8 cellular contexts compared by ENCODE assay signal in genomic region chr6:11093065-11093590, GRCh38. TPM values are rescaled to one million over a fixed set of nuclear protein-coding genes. Genes with fewer than 3 reads are reported as not detected.
A peak's percentile ranks its signal among the peaks of the same experiment; 100 is the strongest.
DNase-seq lines count a peak whose midpoint lies in the region; ATAC-seq and TF ChIP-seq lines count a peak whose summit lies in the region.

No MANE protein-coding gene starts in this region.

- H4K20me1 ChIP-seq in OCI-LY1 (ENCODE audit: insufficient read depth, low read length) = no peaks in the 10 kb centered on the region

- peak overlapping the region; percentile 20 for H3K4ac ChIP-seq in mesendoderm (ENCODE audit: low read depth, low read length)

- H2BK15ac ChIP-seq in mesendoderm (replicated peaks; ENCODE audit: low read depth) = no peak overlapping the region

- peak overlapping the region; percentile 81 for H3K27ac ChIP-seq in CD8-positive, alpha-beta T cell (ENCODE audit: low read depth, low read length)
- H3K27ac ChIP-seq in OCI-LY1 (ENCODE audit: low read depth, low read length, poor library complexity, severe bottlenecking) (peak overlapping the region; percentile 24), mesendoderm (ENCODE audit: low read depth, low read length) (peak overlapping the region; percentile 60), upper lobe of left lung (peak overlapping the region; percentile 93 to 96 (median 94))

- H3K9me3 ChIP-seq in CD8-positive, alpha-beta T cell (ENCODE audit: low read length) = no peaks in the 10 kb centered on the region
- H3K9me3 ChIP-seq in OCI-LY1 (ENCODE audit: low read length) (no peaks in the 10 kb centered on the region), upper lobe of left lung (no peaks in the 10 kb centered on the region)

- no peaks in the 10 kb centered on the region for H3F3A ChIP-seq in OCI-LY1 (ENCODE audit: insufficient read depth, low read length)

- H3K4me3 ChIP-seq in CD8-positive, alpha-beta T cell (ENCODE audit: low read depth, low read length) = peak overlapping the region; percentile 90
- H3K4me3 ChIP-seq in OCI-LY1 (ENCODE audit: low read depth, low read length, poor library complexity, severe bottlenecking) = peak overlapping the region; percentile 85
- H3K4me3 ChIP-seq in mesendoderm (ENCODE audit: low read length) = peak overlapping the region; percentile 81
- H3K4me3 ChIP-seq in upper lobe of left lung = peak overlapping the region; percentile 41 to 79 (median 70)

- H3K9ac ChIP-seq in OCI-LY1 (ENCODE audit: low read length) (peak overlapping the region; percentile 93), mesendoderm (ENCODE audit: low read length) (peak overlapping the region; percentile 89)

- H2BK5ac ChIP-seq in mesendoderm (ENCODE audit: low read length) = no peak overlapping the region

- peak overlapping the region; percentile 91 for H3K18ac ChIP-seq in mesendoderm (ENCODE audit: low read length)

- H3K27me3 ChIP-seq in CD8-positive, alpha-beta T cell (ENCODE audit: insufficient read depth, low read length) = no peaks in the 10 kb centered on the region
- H3K27me3 ChIP-seq in OCI-LY1 (ENCODE audit: insufficient read depth, low read length) = no peaks in the 10 kb centered on the region
- H3K27me3 ChIP-seq in mesendoderm (ENCODE audit: insufficient read depth, low read length, poor library complexity) = no peaks in the 10 kb centered on the region
- no peaks in the 10 kb centered on the region for H3K27me3 ChIP-seq in upper lobe of left lung

- peaks cover 13% of the 10 kb centered on the region for H3K4me1 ChIP-seq in CD8-positive, alpha-beta T cell (ENCODE audit: insufficient read depth, low read length)
- H3K4me1 ChIP-seq in OCI-LY1 (ENCODE audit: insufficient read depth, low read length, severe bottlenecking) (peaks cover 24% of the 10 kb centered on the region), mesendoderm (ENCODE audit: control insufficient read depth, low read depth, low read length) (no peaks in the 10 kb centered on the region), upper lobe of left lung (peaks cover 14 to 28% (median 17%) of the 10 kb centered on the region in 4 donors)

- peak overlapping the region; percentile 95 for H3K56ac ChIP-seq in mesendoderm (ENCODE audit: low read length)

- no peaks in the 10 kb centered on the region for H3K9me2 ChIP-seq in OCI-LY1 (ENCODE audit: low read depth, low read length)

- H3K36me3 ChIP-seq in CD8-positive, alpha-beta T cell (ENCODE audit: insufficient read depth, low read length) = no peaks in the 10 kb centered on the region
- no peaks in the 10 kb centered on the region; the same call in 1 of the 2 replicates for H3K36me3 ChIP-seq in OCI-LY1 (ENCODE audit: insufficient read depth, low read length)
- no peaks in the 10 kb centered on the region for H3K36me3 ChIP-seq in mesendoderm (ENCODE audit: control insufficient read depth, insufficient read depth, low read length)
- H3K36me3 ChIP-seq in upper lobe of left lung = no peaks in the 10 kb centered on the region

- no peak for TF ChIP-seq EP300 in upper lobe of left lung (IDR thresholded peaks at IDR 0.05)

- no peak overlapping the region for H2BK120ac ChIP-seq in mesendoderm (ENCODE audit: low read depth, low read length)

- no peak overlapping the region for H2AK5ac ChIP-seq in mesendoderm (ENCODE audit: low read length)

- H3K36me3 Mint-ChIP-seq in CD8-positive, alpha-beta T cell = peaks cover 8% of the 10 kb centered on the region

- WGBS in mesendoderm (ENCODE audit: extremely low coverage, insufficient coverage, low lambda C conversion rate) = no CpG with 5 or more reads among the region's 23 CpGs
- WGBS in upper lobe of left lung, 2 donors = 1 to 2% methylated on average over 11 to 23 of the region's 23 CpGs

- DNase-seq in CD8-positive, alpha-beta T cell = peak in 2 of 7 experiments; percentile 1 to 22
- DNase-seq in dedifferentiated amniotic fluid mesenchymal stem cell (ENCODE audit: extremely low spot score) (peak; percentile 25), mesendoderm (no peak), upper lobe of left lung (peak in 1 of 2 donors; percentile 52), HuH-7 (ENCODE audit: low spot score) (no peak)

- no peaks in the 10 kb centered on the region for H3K9me3 Mint-ChIP-seq in CD8-positive, alpha-beta T cell

- H3K4me1 Mint-ChIP-seq in CD8-positive, alpha-beta T cell (ENCODE audit: low read depth) = peaks cover 28% of the 10 kb centered on the region

- TF ChIP-seq CTCF in CD8-positive, alpha-beta T cell (IDR thresholded peaks at IDR 0.05) = no peak
- TF ChIP-seq CTCF in OCI-LY1 (IDR thresholded peaks at IDR 0.05; ENCODE audit: low read length) (no peak), upper lobe of left lung (IDR thresholded peaks at IDR 0.05) (no peak)

- peak overlapping the region; percentile 97 for H3K4me3 Mint-ChIP-seq in CD8-positive, alpha-beta T cell

- POLR2A ChIA-PET in CD8-positive, alpha-beta T cell (lab: Charles Lee) = interaction anchor here (0.9 to 1.8 kb wide), 2 partner anchors 12 to 18 kb away, joined by 3 to 5 read pairs; no protein-coding TSS in a partner anchor

- H3K23ac ChIP-seq in mesendoderm (ENCODE audit: low read length) = no peak overlapping the region

- intact Hi-C loops in CD8-positive, alpha-beta T cell (cut with DNase I, micrococcal nuclease) = loop anchor here (1.0 to 10.0 kb wide), 9 partner anchors 139 to 919 kb away; partner anchors contain the start of genes C6orf52 (in 2 of the 2), PAK1IP1 (in 2 of the 2), HIVEP1 (in 1 of the 2) and MAK (in 1 of the 2)

- peak overlapping the region; percentile 13; the same call in 1 of the 2 replicates for H2AFZ ChIP-seq in OCI-LY1 (ENCODE audit: low read length)

- H3K4me2 ChIP-seq in OCI-LY1 (ENCODE audit: low read length) (peak overlapping the region; percentile 75), mesendoderm (ENCODE audit: low read length) (peak overlapping the region; percentile 63)

- H3K27me3 Mint-ChIP-seq in CD8-positive, alpha-beta T cell (ENCODE audit: low read depth) = no peaks in the 10 kb centered on the region

- ATAC-seq in CD8-positive, alpha-beta T cell = peak; percentile 17
- ATAC-seq in GM18909 (IDR thresholded peaks at IDR 0.05; ENCODE audit: poor library complexity, unreplicated experiment) (peak; percentile 46), HG03064 (IDR thresholded peaks at IDR 0.05; ENCODE audit: low read depth, unreplicated experiment) (peak; percentile 44), upper lobe of left lung (ENCODE audit: low FRiP score in 2 of 2) (peak; percentile 6 to 42)

- no peak for TF ChIP-seq POLR2A in upper lobe of left lung (IDR thresholded peaks at IDR 0.05)

- H4K5ac ChIP-seq in mesendoderm (ENCODE audit: low read length) = no peak overlapping the region

- H3K79me2 ChIP-seq in OCI-LY1 (ENCODE audit: insufficient read depth, low read length) (peaks cover 16% of the 10 kb centered on the region), mesendoderm (ENCODE audit: control insufficient read depth, insufficient read depth, low read length) (peaks cover 37% of the 10 kb centered on the region)

- H4K8ac ChIP-seq in mesendoderm (ENCODE audit: low read depth, low read length) = no peak overlapping the region

- CTCF ChIA-PET in CD8-positive, alpha-beta T cell (lab: Charles Lee) = interaction anchor here (0.7 to 2.5 kb wide), 4 partner anchors 9 to 403 kb away, joined by 3 to 11 read pairs (median 4); no protein-coding TSS in a partner anchor

- peaks cover 5% of the 10 kb centered on the region for H3K79me1 ChIP-seq in mesendoderm (ENCODE audit: low read length)

- H3K27ac Mint-ChIP-seq in CD8-positive, alpha-beta T cell = peak overlapping the region; percentile 97

RNA-seq across cellular contexts. Expression of gene SMIM13, which starts 0.5 kb away (rescaled TPM):
- 1 to 10 TPM; 4.7 to 5.4 TPM for total RNA-seq in CD8-positive, alpha-beta T cell
- polyA plus RNA-seq in mesendoderm (2013, experiment 1 of 2) = 9.3 TPM
- 9.0 TPM for polyA plus RNA-seq in mesendoderm (2013, experiment 2 of 2)
- 1 to 10 TPM; 1.0 to 9.6 (median 6.3) TPM for total RNA-seq in upper lobe of left lung

RNA-seq across cellular contexts. Expression of gene ERVFRD-1, which starts 18.4 kb away (rescaled TPM):
- not detected for total RNA-seq in CD8-positive, alpha-beta T cell
- polyA plus RNA-seq in mesendoderm (2013, experiment 1 of 2) = 0.03 TPM
- 0.04 TPM for polyA plus RNA-seq in mesendoderm (2013, experiment 2 of 2)
- 1 to 10 TPM in 1 of 6 donors, under 1 TPM in 3, not detected in 2; 0.46 to 1.3 (median 0.61) TPM for total RNA-seq in upper lobe of left lung

RNA-seq across cellular contexts. Expression of gene ELOVL2, which starts 49.0 kb away (rescaled TPM):
- total RNA-seq in CD8-positive, alpha-beta T cell = not detected
- 3.0 TPM for polyA plus RNA-seq in mesendoderm (2013, experiment 1 of 2)
- polyA plus RNA-seq in mesendoderm (2013, experiment 2 of 2) = 3.3 TPM
- total RNA-seq in upper lobe of left lung = under 1 TPM in 3 of 6 donors, not detected in 3; 0.10 to 0.54 (median 0.31) TPM

Comparison
In these comparisons a context has a peak if more than half of its experiments do, and no peak if none do; other contexts are left out.
1. H3K27ac ChIP-seq: peak in every context shown above with its lines; median percentile 94 in upper lobe of left lung; 81 in CD8-positive, alpha-beta T cell; 60 in mesendoderm; 24 in OCI-LY1.